In the genomic region with DNA sequence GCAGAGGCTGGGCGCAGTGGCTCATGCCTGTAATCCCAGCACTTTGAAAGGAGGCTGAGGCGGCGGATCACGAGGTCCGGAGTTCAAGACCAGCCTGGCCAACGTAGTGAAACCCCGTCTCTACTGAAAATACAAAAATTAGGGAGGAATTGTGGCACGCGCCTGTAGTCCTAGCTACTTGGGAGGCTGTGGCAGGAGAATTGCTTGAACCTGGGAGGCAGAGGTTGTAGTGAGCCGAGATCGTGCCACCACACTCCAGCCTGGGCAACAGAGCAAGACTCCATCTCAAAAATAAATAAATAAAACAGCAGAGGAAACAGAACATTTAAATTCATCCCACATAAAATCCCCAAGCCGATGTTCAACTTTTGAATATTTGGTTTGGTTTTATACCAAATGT, we compare ENCODE assay signal across 7 cellular contexts. TPM values are rescaled to one million over a fixed set of nuclear protein-coding genes. Genes with fewer than 3 reads are reported as not detected.
A peak's percentile ranks its signal among the peaks of the same experiment; 100 is the strongest.
DNase-seq lines count a peak whose midpoint lies in the region; ATAC-seq and TF ChIP-seq lines count a peak whose summit lies in the region.
"Not testable (repeated sequence)": the region's sequence is repeated elsewhere in the genome, so short reads cannot be mapped to it uniquely, and the experiment has no call there.

No MANE protein-coding gene starts in this region.

- DNase-seq in WTC11 (ENCODE audit: low spot score); activated T-cell treated with anti-CD3 and anti-CD28 coated beads, Interleukin-2, amount 50 U/mL, for 72 hours; activated naive CD4-positive, alpha-beta T cell treated with anti-CD3 and anti-CD28 coated beads, Interleukin-2, amount 50 U/mL, for 72 hours (ENCODE audit: low spot score in 2 of 2); esophagus muscularis mucosa (ENCODE audit: extremely low spot score); naive thymus-derived CD8-positive, alpha-beta T cell: not testable (repeated sequence)

- CTCF ChIA-PET in HEK293 (lab: Yijun Ruan, JAX), result interaction anchor here (0.6 kb wide), 1 partner anchor 82 kb away, joined by 4 read pairs; no protein-coding TSS in a partner anchor
- CTCF ChIA-PET in WTC11 (lab: Charles Lee), result not testable (repeated sequence)

- TF ChIP-seq EP300 in esophagus muscularis mucosa (IDR thresholded peaks at IDR 0.05), result not testable (repeated sequence)

- POLR2A ChIA-PET in HEK293 (lab: Yijun Ruan, JAX); WTC11 (lab: Charles Lee): not testable (repeated sequence)
- POLR2A ChIA-PET in naive thymus-derived CD8-positive, alpha-beta T cell (lab: Charles Lee), result interaction anchor here (1.3 to 1.9 kb wide), 3 partner anchors 69 to 81 kb away, joined by 3 to 10 read pairs (median 4); no protein-coding TSS in a partner anchor

- H3K9me3 Mint-ChIP-seq in WTC11; activated T-cell treated with anti-CD3 and anti-CD28 coated beads, Interleukin-2, amount 50 U/mL, for 72 hours; activated naive CD4-positive, alpha-beta T cell treated with anti-CD3 and anti-CD28 coated beads, Interleukin-2, amount 50 U/mL, for 72 hours; naive thymus-derived CD8-positive, alpha-beta T cell; stimulated activated naive CD8-positive, alpha-beta T cell treated with anti-CD3 and anti-CD28 coated beads, Interleukin-15, Interleukin-2, amounts not matched to agents 100 ng/mL and 50 ng/mL, for 24 hours: not testable (repeated sequence)

- H3K4me3 ChIP-seq in HEK293 (ENCODE audit: low read depth, low read length); esophagus muscularis mucosa: not testable (repeated sequence)

- not testable (repeated sequence) for H3K27me3 ChIP-seq in esophagus muscularis mucosa

- TF ChIP-seq POLR2A in esophagus muscularis mucosa (IDR thresholded peaks at IDR 0.05; ENCODE audit: low read depth), result not testable (repeated sequence)

- peaks cover 67% of the 10 kb centered on the region for H3K4me1 Mint-ChIP-seq in WTC11
- H3K4me1 Mint-ChIP-seq in activated T-cell treated with anti-CD3 and anti-CD28 coated beads, Interleukin-2, amount 50 U/mL, for 72 hours (ENCODE audit: low read depth), result peaks cover 83% of the 10 kb centered on the region
- H3K4me1 Mint-ChIP-seq in naive thymus-derived CD8-positive, alpha-beta T cell, result peaks cover 24 to 76% (median 73%) of the 10 kb centered on the region in 4 donors
- peaks cover 80% of the 10 kb centered on the region for H3K4me1 Mint-ChIP-seq in stimulated activated naive CD8-positive, alpha-beta T cell treated with anti-CD3 and anti-CD28 coated beads, Interleukin-15, Interleukin-2, amounts not matched to agents 100 ng/mL and 50 ng/mL, for 24 hours (ENCODE audit: low read depth)

- not testable (repeated sequence) for H3K27ac ChIP-seq in HEK293 (ENCODE audit: extremely low read depth, low read depth, low read length)
- peak overlapping the region; percentile 34 to 75 (median 50) for H3K27ac ChIP-seq in esophagus muscularis mucosa (replicated peaks in 1 of 4)

- intact Hi-C loops in esophagus muscularis mucosa (cut with DNase I), result not testable (repeated sequence)

- not testable (repeated sequence) for TF ChIP-seq CTCF in HEK293 (tag by site-specific recombination; IDR thresholded peaks at IDR 0.05); WTC11 (IDR thresholded peaks at IDR 0.05); esophagus muscularis mucosa (IDR thresholded peaks at IDR 0.05)

- not testable (repeated sequence) for ATAC-seq in WTC11; activated T-cell treated with anti-CD3 and anti-CD28 coated beads, Interleukin-2, amount 50 U/mL, for 72 hours (replicated peaks in 1 of 2); activated naive CD4-positive, alpha-beta T cell treated with anti-CD3 and anti-CD28 coated beads, Interleukin-2, amount 50 U/mL, for 72 hours; naive thymus-derived CD8-positive, alpha-beta T cell

- H3K4me3 Mint-ChIP-seq in WTC11; stimulated activated naive CD8-positive, alpha-beta T cell treated with anti-CD3 and anti-CD28 coated beads, Interleukin-15, Interleukin-2, amounts not matched to agents 100 ng/mL and 50 ng/mL, for 24 hours: not testable (repeated sequence)
- peak overlapping the region in 1 of 2 donors; percentile 46 for H3K4me3 Mint-ChIP-seq in activated T-cell treated with anti-CD3 and anti-CD28 coated beads, Interleukin-2, amount 50 U/mL, for 72 hours
- H3K4me3 Mint-ChIP-seq in naive thymus-derived CD8-positive, alpha-beta T cell, result peak overlapping the region in 4 of 10 donors; percentile 18 to 52 (median 28)

- H3K4me1 ChIP-seq in HEK293 (ENCODE audit: control insufficient read depth, insufficient read depth, low read length), result peaks cover 24% of the 10 kb centered on the region
- peaks cover 32 to 80% (median 75%) of the 10 kb centered on the region in 4 donors for H3K4me1 ChIP-seq in esophagus muscularis mucosa

- H3K36me3 ChIP-seq in HEK293 (ENCODE audit: control insufficient read depth in 2 of 2, insufficient read depth in 1 of 2, low read length in 2 of 2); esophagus muscularis mucosa: not testable (repeated sequence)

- 87% methylated on average over 12 of the region's 12 CpGs for WGBS in esophagus muscularis mucosa

- not testable (repeated sequence) for H3K27ac Mint-ChIP-seq in WTC11
- peak overlapping the region; percentile 24 for H3K27ac Mint-ChIP-seq in activated T-cell treated with anti-CD3 and anti-CD28 coated beads, Interleukin-2, amount 50 U/mL, for 72 hours
- peak overlapping the region; percentile 28 to 68 for H3K27ac Mint-ChIP-seq in activated naive CD4-positive, alpha-beta T cell treated with anti-CD3 and anti-CD28 coated beads, Interleukin-2, amount 50 U/mL, for 72 hours
- peak overlapping the region in 8 of 10 donors; percentile 26 to 89 (median 80) for H3K27ac Mint-ChIP-seq in naive thymus-derived CD8-positive, alpha-beta T cell
- peak overlapping the region; percentile 40 for H3K27ac Mint-ChIP-seq in stimulated activated naive CD8-positive, alpha-beta T cell treated with anti-CD3 and anti-CD28 coated beads, Interleukin-15, Interleukin-2, amounts not matched to agents 100 ng/mL and 50 ng/mL, for 24 hours

- H3K36me3 Mint-ChIP-seq in WTC11; activated T-cell treated with anti-CD3 and anti-CD28 coated beads, Interleukin-2, amount 50 U/mL, for 72 hours (ENCODE audit: insufficient read depth in 2 of 2); naive thymus-derived CD8-positive, alpha-beta T cell; stimulated activated naive CD8-positive, alpha-beta T cell treated with anti-CD3 and anti-CD28 coated beads, Interleukin-15, Interleukin-2, amounts not matched to agents 100 ng/mL and 50 ng/mL, for 24 hours (ENCODE audit: low read depth): not testable (repeated sequence)
- H3K36me3 Mint-ChIP-seq in activated naive CD4-positive, alpha-beta T cell treated with anti-CD3 and anti-CD28 coated beads, Interleukin-2, amount 50 U/mL, for 72 hours, result peaks cover 8 to 11% of the 10 kb centered on the region in 2 donors

- not testable (repeated sequence) for H3K9me3 ChIP-seq in HEK293 (ENCODE audit: control insufficient read depth, insufficient read depth, low read depth, low read length); esophagus muscularis mucosa

- not testable (repeated sequence) for H3K27me3 Mint-ChIP-seq in WTC11 (ENCODE audit: low read depth); activated T-cell treated with anti-CD3 and anti-CD28 coated beads, Interleukin-2, amount 50 U/mL, for 72 hours (ENCODE audit: low read depth); naive thymus-derived CD8-positive, alpha-beta T cell; stimulated activated naive CD8-positive, alpha-beta T cell treated with anti-CD3 and anti-CD28 coated beads, Interleukin-15, Interleukin-2, amounts not matched to agents 100 ng/mL and 50 ng/mL, for 24 hours

TF ChIP-seq in HEK293, 187 proteins besides CTCF, POLR2A, EP300 and RAD21:
- TF ChIP-seq ZNF121 (tag by site-specific recombination; IDR thresholded peaks at IDR 0.05), result peak; percentile 81

TF ChIP-seq in WTC11, 78 proteins besides CTCF, POLR2A, EP300 and RAD21:
- TF ChIP-seq ZNF121 (CRISPR knock-in tag; IDR thresholded peaks at IDR 0.05), result peak; percentile 32; the same call in 1 of the 2 replicates

RNA-seq across cellular contexts. Expression of gene RBMS1, which starts 5.3 kb away (rescaled TPM):
- total RNA-seq in WTC11 (2021) (53.1 to 56.3 TPM (median 54.3 TPM) in 3 replicates), esophagus muscularis mucosa (100 to 1,000 TPM in 1 of 4 donors, 10 to 100 TPM in 3; 86.8 to 116 (median 93.1) TPM)
- total RNA-seq in activated T-cell treated with anti-CD3 and anti-CD28 coated beads, Interleukin-2, amount 50 U/mL, for 72 hours, result 10 to 100 TPM; 48.4 to 55.1 TPM
- 10 to 100 TPM; 33.8 to 52.9 TPM for total RNA-seq in activated naive CD4-positive, alpha-beta T cell treated with anti-CD3 and anti-CD28 coated beads, Interleukin-2, amount 50 U/mL, for 72 hours
- 100 to 1,000 TPM; 106 TPM for total RNA-seq in naive thymus-derived CD8-positive, alpha-beta T cell
- 100 to 1,000 TPM in 2 of 3 donors, 10 to 100 TPM in 1; 80.0 to 125 (median 110) TPM for polyA plus RNA-seq in naive thymus-derived CD8-positive, alpha-beta T cell
